Comparison of ENCODE assay signal across 8 cellular contexts in genomic region chr10:78756604-78757442, GRCh38.
A peak's percentile ranks its signal among the peaks of the same experiment; 100 is the strongest.
DNase-seq lines count a peak whose midpoint lies in the region; ATAC-seq lines count a peak whose summit lies in the region.

No MANE protein-coding gene starts in this region.

- ATAC-seq in Right ventricle myocardium inferior: peak; percentile 93
- ATAC-seq in HG02763 (IDR thresholded peaks at IDR 0.05; ENCODE audit: unreplicated experiment): no peak

- in situ Hi-C loops in ACHN (cut with HindIII; ENCODE audit: low pct_ligation_motif_present, low pct_unique_long_range_greater_than_20kb, low sequenced_read_pairs): no loop called here

- peak; percentile 88 for DNase-seq in ACHN
- DNase-seq in HT1080 (ENCODE audit: low read depth): peak; percentile 98
- DNase-seq in activated T-helper 1 cell treated with anti-CD3 and anti-CD28 coated beads, Interleukin-12 subunit alpha, Interleukin-12 subunit beta, Interleukin-2, Interleukin-4 antibody, amounts not matched to agents 30 ng/mL and 10 ng/mL and 1 ng/mL, durations not matched to agents 14 hours and 24 hours and 36 hours (ENCODE audit: low spot score): no peak
- peak; percentile 86 for DNase-seq in Right ventricle myocardium inferior (ENCODE audit: missing footprints)
- DNase-seq in pons (ENCODE audit: low spot score): peak; percentile 95
- no peak for DNase-seq in NCI-H748 (lab: John Stamatoyannopoulos, UW; ENCODE audit: unreplicated experiment)
- no peak for DNase-seq in NCI-H2227 treated with DMSO at 0.1 percent for 48 hours (lab: John Stamatoyannopoulos, UW)

- H3K9me3 Mint-ChIP-seq in activated T-helper 1 cell treated with anti-CD3 and anti-CD28 coated beads, Interleukin-12 subunit alpha, Interleukin-12 subunit beta, Interleukin-2, Interleukin-4 antibody, amounts not matched to agents 30 ng/mL and 10 ng/mL and 1 ng/mL, durations not matched to agents 14 hours and 24 hours and 36 hours: no peaks in the 10 kb centered on the region

- peaks cover 16% of the 10 kb centered on the region for H3K4me1 Mint-ChIP-seq in activated T-helper 1 cell treated with anti-CD3 and anti-CD28 coated beads, Interleukin-12 subunit alpha, Interleukin-12 subunit beta, Interleukin-2, Interleukin-4 antibody, amounts not matched to agents 30 ng/mL and 10 ng/mL and 1 ng/mL, durations not matched to agents 14 hours and 24 hours and 36 hours (ENCODE audit: low read depth)

- peak overlapping the region; percentile 49 for H3K27ac Mint-ChIP-seq in activated T-helper 1 cell treated with anti-CD3 and anti-CD28 coated beads, Interleukin-12 subunit alpha, Interleukin-12 subunit beta, Interleukin-2, Interleukin-4 antibody, amounts not matched to agents 30 ng/mL and 10 ng/mL and 1 ng/mL, durations not matched to agents 14 hours and 24 hours and 36 hours

- H3K4me3 Mint-ChIP-seq in activated T-helper 1 cell treated with anti-CD3 and anti-CD28 coated beads, Interleukin-12 subunit alpha, Interleukin-12 subunit beta, Interleukin-2, Interleukin-4 antibody, amounts not matched to agents 30 ng/mL and 10 ng/mL and 1 ng/mL, durations not matched to agents 14 hours and 24 hours and 36 hours: no peak overlapping the region

- no peaks in the 10 kb centered on the region for H3K36me3 Mint-ChIP-seq in activated T-helper 1 cell treated with anti-CD3 and anti-CD28 coated beads, Interleukin-12 subunit alpha, Interleukin-12 subunit beta, Interleukin-2, Interleukin-4 antibody, amounts not matched to agents 30 ng/mL and 10 ng/mL and 1 ng/mL, durations not matched to agents 14 hours and 24 hours and 36 hours (ENCODE audit: low read depth)

- intact Hi-C loops in activated T-helper 1 cell treated with anti-CD3 and anti-CD28 coated beads, Interleukin-12 subunit alpha, Interleukin-12 subunit beta, Interleukin-2, Interleukin-4 antibody, amounts not matched to agents 30 ng/mL and 10 ng/mL and 1 ng/mL, durations not matched to agents 14 hours and 24 hours and 36 hours (cut with micrococcal nuclease): no loop called here
- intact Hi-C loops in Right ventricle myocardium inferior (cut with DNase I): no loop called here

- peaks cover 4% of the 10 kb centered on the region for H3K27me3 Mint-ChIP-seq in activated T-helper 1 cell treated with anti-CD3 and anti-CD28 coated beads, Interleukin-12 subunit alpha, Interleukin-12 subunit beta, Interleukin-2, Interleukin-4 antibody, amounts not matched to agents 30 ng/mL and 10 ng/mL and 1 ng/mL, durations not matched to agents 14 hours and 24 hours and 36 hours (ENCODE audit: insufficient read depth)

Comparison
In these comparisons a context has a peak if more than half of its experiments do, and no peak if none do; other contexts are left out.
1. DNase-seq: peak in ACHN (single experiment), HT1080 (single experiment), Right ventricle myocardium inferior (single experiment) and pons (single experiment); none in activated T-helper 1 cell treated with anti-CD3 and anti-CD28 coated beads, Interleukin-12 subunit alpha, Interleukin-12 subunit beta, Interleukin-2, Interleukin-4 antibody, amounts not matched to agents 30 ng/mL and 10 ng/mL and 1 ng/mL, durations not matched to agents 14 hours and 24 hours and 36 hours (single experiment), NCI-H748 (single experiment) and NCI-H2227 treated with DMSO at 0.1 percent for 48 hours (single experiment).